In the genomic region with DNA sequence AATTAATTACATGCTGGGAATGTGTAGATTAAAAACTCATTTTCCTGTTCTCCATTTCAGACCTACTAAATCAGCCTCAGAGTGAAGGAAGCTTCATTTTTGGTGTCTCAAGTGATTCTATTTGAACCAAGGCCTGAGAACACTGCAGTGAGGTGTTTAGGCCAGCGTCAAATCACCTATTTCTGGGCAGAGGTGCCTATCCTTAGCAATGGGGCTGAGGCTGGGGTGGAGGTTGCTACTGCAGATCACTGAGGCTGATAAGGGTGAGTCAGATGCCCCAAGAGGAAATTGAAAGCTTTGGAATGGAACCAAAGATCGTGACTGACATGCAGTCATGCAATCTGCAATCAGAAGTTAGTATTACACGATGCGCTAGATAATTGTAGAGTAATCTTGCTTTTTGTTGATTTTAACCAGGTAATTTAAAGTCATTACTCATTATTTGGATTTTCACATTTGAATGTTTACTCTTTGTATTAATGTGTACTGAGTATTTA, we compare ENCODE assay signal across 8 cellular contexts. TPM values are rescaled to one million over a fixed set of nuclear protein-coding genes. Genes with fewer than 3 reads are reported as not detected.
A peak's percentile ranks its signal among the peaks of the same experiment; 100 is the strongest.
DNase-seq lines count a peak whose midpoint lies in the region; ATAC-seq and TF ChIP-seq lines count a peak whose summit lies in the region.

No MANE protein-coding gene starts in this region.

- ATAC-seq in SK-N-SH treated with all-trans-retinoic acid at 6 μM for 48 hours, result peak; percentile 80
- no peak for ATAC-seq in GM21786 (IDR thresholded peaks at IDR 0.05; ENCODE audit: unreplicated experiment)

- peak overlapping the region; percentile 65 for H3K4me3 Mint-ChIP-seq in activated naive CD8-positive, alpha-beta T cell

- H3K27ac Mint-ChIP-seq in activated naive CD8-positive, alpha-beta T cell, result peak overlapping the region; percentile 89

- H3K4me1 Mint-ChIP-seq in activated naive CD8-positive, alpha-beta T cell (ENCODE audit: low read depth), result peaks cover 42% of the 10 kb centered on the region

- no peaks in the 10 kb centered on the region for H3K9me3 Mint-ChIP-seq in activated naive CD8-positive, alpha-beta T cell (ENCODE audit: low read depth)

- no peaks in the 10 kb centered on the region for H3K27me3 Mint-ChIP-seq in activated naive CD8-positive, alpha-beta T cell

- DNase-seq in 8988T (peak; percentile 44), HT-29 (ENCODE audit: low spot score) (peak; percentile 94), iPS-NIHi7 (ENCODE audit: extremely low spot score) (peak; percentile 22), inferior parietal cortex (ENCODE audit: extremely low spot score) (no peak)
- peak; percentile 25 to 51 (median 32) for DNase-seq in stimulated activated CD4-positive, alpha-beta T cell treated with anti-CD3 and anti-CD28 coated beads, TNF-alpha, amount 100 ng/mL, for 4 hours (ENCODE audit: low read depth in 3 of 3)

- H3K36me3 Mint-ChIP-seq in activated naive CD8-positive, alpha-beta T cell, result no peaks in the 10 kb centered on the region

TF ChIP-seq in SK-N-SH treated with all-trans-retinoic acid at 6 μM for 48 hours, 23 proteins besides CTCF, POLR2A, EP300 and RAD21:
- TF ChIP-seq CSDC2 (CRISPR knock-in tag; IDR thresholded peaks at IDR 0.05) (0 out of 2 replicates have a peak, but pooled peaks have one; percentile 36), ISL1 (CRISPR knock-in tag; IDR thresholded peaks at IDR 0.05) (peak; percentile 29), GLIS3 (CRISPR knock-in tag; IDR thresholded peaks at IDR 0.05) (no peak)
- TF ChIP-seq, protein P1, sequence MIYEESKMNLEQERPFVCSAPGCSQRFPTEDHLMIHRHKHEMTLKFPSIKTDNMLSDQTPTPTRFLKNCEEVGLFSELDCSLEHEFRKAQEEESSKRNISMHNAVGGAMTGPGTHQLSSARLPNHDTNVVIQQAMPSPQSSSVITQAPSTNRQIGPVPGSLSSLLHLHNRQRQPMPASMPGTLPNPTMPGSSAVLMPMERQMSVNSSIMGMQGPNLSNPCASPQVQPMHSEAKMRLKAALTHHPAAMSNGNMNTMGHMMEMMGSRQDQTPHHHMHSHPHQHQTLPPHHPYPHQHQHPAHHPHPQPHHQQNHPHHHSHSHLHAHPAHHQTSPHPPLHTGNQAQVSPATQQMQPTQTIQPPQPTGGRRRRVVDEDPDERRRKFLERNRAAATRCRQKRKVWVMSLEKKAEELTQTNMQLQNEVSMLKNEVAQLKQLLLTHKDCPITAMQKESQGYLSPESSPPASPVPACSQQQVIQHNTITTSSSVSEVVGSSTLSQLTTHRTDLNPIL (CRISPR knock-in tag; IDR thresholded peaks at IDR 0.05; ENCODE audit: low read depth), result no peak

RNA-seq across cellular contexts. Expression of a gene that starts 4.4 kb away (rescaled TPM):
- 252 and 259 TPM in 2 replicates for total RNA-seq in HT-29 (2014; rRNA removed; shearing (Covaris generic))
